ENCODE assay signal across 1 cellular context in the genomic region with DNA sequence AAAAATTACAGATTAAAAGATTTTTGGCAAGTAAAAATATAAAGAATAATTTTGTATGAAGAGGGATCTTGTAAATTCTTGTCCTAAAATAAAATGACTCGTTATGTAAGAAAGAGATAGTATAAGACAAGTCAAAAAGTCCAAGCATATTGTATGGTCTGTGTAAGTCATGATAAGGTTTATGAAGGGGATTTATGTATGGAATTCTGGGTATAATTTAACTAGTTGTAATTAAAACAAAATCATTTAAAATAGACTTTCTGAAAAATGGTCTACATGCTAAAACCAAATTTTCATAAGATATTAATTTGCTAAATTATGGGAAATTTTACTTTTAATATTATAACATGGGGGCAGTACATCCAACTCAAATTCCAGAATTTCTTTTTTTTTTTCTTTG.
TF ChIP-seq lines count a peak whose summit lies in the region.

No MANE protein-coding gene starts in this region.

TF ChIP-seq in GM23338, 12 proteins besides CTCF, POLR2A, EP300 and RAD21:
- TF ChIP-seq, protein P1, sequence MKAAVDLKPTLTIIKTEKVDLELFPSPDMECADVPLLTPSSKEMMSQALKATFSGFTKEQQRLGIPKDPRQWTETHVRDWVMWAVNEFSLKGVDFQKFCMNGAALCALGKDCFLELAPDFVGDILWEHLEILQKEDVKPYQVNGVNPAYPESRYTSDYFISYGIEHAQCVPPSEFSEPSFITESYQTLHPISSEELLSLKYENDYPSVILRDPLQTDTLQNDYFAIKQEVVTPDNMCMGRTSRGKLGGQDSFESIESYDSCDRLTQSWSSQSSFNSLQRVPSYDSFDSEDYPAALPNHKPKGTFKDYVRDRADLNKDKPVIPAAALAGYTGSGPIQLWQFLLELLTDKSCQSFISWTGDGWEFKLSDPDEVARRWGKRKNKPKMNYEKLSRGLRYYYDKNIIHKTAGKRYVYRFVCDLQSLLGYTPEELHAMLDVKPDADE (IDR thresholded peaks at IDR 0.05), result no peak
- TF ChIP-seq ZNF114 (CRISPR knock-in tag; IDR thresholded peaks at IDR 0.05), result no peak
- TF ChIP-seq, protein P2, sequence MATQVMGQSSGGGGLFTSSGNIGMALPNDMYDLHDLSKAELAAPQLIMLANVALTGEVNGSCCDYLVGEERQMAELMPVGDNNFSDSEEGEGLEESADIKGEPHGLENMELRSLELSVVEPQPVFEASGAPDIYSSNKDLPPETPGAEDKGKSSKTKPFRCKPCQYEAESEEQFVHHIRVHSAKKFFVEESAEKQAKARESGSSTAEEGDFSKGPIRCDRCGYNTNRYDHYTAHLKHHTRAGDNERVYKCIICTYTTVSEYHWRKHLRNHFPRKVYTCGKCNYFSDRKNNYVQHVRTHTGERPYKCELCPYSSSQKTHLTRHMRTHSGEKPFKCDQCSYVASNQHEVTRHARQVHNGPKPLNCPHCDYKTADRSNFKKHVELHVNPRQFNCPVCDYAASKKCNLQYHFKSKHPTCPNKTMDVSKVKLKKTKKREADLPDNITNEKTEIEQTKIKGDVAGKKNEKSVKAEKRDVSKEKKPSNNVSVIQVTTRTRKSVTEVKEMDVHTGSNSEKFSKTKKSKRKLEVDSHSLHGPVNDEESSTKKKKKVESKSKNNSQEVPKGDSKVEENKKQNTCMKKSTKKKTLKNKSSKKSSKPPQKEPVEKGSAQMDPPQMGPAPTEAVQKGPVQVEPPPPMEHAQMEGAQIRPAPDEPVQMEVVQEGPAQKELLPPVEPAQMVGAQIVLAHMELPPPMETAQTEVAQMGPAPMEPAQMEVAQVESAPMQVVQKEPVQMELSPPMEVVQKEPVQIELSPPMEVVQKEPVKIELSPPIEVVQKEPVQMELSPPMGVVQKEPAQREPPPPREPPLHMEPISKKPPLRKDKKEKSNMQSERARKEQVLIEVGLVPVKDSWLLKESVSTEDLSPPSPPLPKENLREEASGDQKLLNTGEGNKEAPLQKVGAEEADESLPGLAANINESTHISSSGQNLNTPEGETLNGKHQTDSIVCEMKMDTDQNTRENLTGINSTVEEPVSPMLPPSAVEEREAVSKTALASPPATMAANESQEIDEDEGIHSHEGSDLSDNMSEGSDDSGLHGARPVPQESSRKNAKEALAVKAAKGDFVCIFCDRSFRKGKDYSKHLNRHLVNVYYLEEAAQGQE (IDR thresholded peaks at IDR 0.05; ENCODE audit: unreplicated experiment), result no peak
- TF ChIP-seq NANOG (IDR thresholded peaks at IDR 0.05; ENCODE audit: borderline replicate concordance), result no peak
- no peak for TF ChIP-seq STAT1 (IDR thresholded peaks at IDR 0.05; ENCODE audit: unreplicated experiment)
- no peak for TF ChIP-seq JUNB (IDR thresholded peaks at IDR 0.05; ENCODE audit: unreplicated experiment)
- no peak for TF ChIP-seq CREB1 (CRISPR knock-in tag; IDR thresholded peaks at IDR 0.05; ENCODE audit: low read depth)
- TF ChIP-seq POLR2AphosphoS5 (IDR thresholded peaks at IDR 0.05; ENCODE audit: low read depth), result no peak
- TF ChIP-seq, protein P3, sequence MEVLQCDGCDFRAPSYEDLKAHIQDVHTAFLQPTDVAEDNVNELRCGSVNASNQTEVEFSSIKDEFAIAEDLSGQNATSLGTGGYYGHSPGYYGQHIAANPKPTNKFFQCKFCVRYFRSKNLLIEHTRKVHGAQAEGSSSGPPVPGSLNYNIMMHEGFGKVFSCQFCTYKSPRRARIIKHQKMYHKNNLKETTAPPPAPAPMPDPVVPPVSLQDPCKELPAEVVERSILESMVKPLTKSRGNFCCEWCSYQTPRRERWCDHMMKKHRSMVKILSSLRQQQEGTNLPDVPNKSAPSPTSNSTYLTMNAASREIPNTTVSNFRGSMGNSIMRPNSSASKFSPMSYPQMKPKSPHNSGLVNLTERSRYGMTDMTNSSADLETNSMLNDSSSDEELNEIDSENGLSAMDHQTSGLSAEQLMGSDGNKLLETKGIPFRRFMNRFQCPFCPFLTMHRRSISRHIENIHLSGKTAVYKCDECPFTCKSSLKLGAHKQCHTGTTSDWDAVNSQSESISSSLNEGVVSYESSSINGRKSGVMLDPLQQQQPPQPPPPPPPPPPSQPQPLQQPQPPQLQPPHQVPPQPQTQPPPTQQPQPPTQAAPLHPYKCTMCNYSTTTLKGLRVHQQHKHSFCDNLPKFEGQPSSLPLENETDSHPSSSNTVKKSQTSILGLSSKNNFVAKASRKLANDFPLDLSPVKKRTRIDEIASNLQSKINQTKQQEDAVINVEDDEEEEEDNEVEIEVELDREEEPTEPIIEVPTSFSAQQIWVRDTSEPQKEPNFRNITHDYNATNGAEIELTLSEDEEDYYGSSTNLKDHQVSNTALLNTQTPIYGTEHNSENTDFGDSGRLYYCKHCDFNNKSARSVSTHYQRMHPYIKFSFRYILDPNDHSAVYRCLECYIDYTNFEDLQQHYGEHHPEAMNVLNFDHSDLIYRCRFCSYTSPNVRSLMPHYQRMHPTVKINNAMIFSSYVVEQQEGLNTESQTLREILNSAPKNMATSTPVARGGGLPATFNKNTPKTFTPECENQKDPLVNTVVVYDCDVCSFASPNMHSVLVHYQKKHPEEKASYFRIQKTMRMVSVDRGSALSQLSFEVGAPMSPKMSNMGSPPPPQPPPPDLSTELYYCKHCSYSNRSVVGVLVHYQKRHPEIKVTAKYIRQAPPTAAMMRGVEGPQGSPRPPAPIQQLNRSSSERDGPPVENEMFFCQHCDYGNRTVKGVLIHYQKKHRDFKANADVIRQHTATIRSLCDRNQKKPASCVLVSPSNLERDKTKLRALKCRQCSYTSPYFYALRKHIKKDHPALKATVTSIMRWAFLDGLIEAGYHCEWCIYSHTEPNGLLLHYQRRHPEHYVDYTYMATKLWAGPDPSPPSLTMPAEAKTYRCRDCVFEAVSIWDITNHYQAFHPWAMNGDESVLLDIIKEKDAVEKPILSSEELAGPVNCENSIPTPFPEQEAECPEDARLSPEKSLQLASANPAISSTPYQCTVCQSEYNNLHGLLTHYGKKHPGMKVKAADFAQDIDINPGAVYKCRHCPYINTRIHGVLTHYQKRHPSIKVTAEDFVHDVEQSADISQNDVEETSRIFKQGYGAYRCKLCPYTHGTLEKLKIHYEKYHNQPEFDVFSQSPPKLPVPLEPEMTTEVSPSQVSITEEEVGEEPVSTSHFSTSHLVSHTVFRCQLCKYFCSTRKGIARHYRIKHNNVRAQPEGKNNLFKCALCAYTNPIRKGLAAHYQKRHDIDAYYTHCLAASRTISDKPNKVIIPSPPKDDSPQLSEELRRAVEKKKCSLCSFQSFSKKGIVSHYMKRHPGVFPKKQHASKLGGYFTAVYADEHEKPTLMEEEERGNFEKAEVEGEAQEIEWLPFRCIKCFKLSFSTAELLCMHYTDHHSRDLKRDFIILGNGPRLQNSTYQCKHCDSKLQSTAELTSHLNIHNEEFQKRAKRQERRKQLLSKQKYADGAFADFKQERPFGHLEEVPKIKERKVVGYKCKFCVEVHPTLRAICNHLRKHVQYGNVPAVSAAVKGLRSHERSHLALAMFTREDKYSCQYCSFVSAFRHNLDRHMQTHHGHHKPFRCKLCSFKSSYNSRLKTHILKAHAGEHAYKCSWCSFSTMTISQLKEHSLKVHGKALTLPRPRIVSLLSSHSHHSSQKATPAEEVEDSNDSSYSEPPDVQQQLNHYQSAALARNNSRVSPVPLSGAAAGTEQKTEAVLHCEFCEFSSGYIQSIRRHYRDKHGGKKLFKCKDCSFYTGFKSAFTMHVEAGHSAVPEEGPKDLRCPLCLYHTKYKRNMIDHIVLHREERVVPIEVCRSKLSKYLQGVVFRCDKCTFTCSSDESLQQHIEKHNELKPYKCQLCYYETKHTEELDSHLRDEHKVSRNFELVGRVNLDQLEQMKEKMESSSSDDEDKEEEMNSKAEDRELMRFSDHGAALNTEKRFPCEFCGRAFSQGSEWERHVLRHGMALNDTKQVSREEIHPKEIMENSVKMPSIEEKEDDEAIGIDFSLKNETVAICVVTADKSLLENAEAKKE (CRISPR knock-in tag; IDR thresholded peaks at IDR 0.05), result no peak
- TF ChIP-seq ZNF331 (CRISPR knock-in tag; IDR thresholded peaks at IDR 0.05; ENCODE audit: low read depth), result no peak
- no peak for TF ChIP-seq EZH2phosphoT487 (IDR thresholded peaks at IDR 0.05; ENCODE audit: unreplicated experiment)
- TF ChIP-seq EZH2 (IDR thresholded peaks at IDR 0.05; ENCODE audit: low read depth, unreplicated experiment), result no peak
